In genomic region chr3:122562923-122563716, GRCh38 we compare ENCODE assay signal across 10 cellular contexts. TPM values are rescaled to one million over a fixed set of nuclear protein-coding genes. Genes with fewer than 3 reads are reported as not detected.
A peak's percentile ranks its signal among the peaks of the same experiment; 100 is the strongest.
DNase-seq lines count a peak whose midpoint lies in the region; ATAC-seq, FAIRE-seq and TF ChIP-seq lines count a peak whose summit lies in the region.
"Had no signal": no experiment of that assay in that cellular context is flagged by ENCODE, and none has a peak within 500 bp of the region (broad histone marks: within the 10 kb centered on the region; RNA-seq: fewer than 3 reads in every experiment).

No MANE protein-coding gene starts in this region.

- peak overlapping the region; percentile 99 for H3K4me3 Mint-ChIP-seq in T-helper 1 cell treated with Interleukin-12 subunit alpha and Interleukin-12 subunit beta and Interleukin-4 antibody, amounts not matched to agents 30 μg/mL and 1 μg/mL, for 36 hours
- H3K4me3 Mint-ChIP-seq in activated naive CD8-positive, alpha-beta T cell treated with anti-CD3 and anti-CD28 coated beads, Interleukin-2, amount 10 ng/mL, durations not matched to agents 7 days and 5 days: peak overlapping the region; percentile 97

- H3K36me3 Mint-ChIP-seq in T-helper 1 cell treated with Interleukin-12 subunit alpha and Interleukin-12 subunit beta and Interleukin-4 antibody, amounts not matched to agents 30 μg/mL and 1 μg/mL, for 36 hours (ENCODE audit: low read depth): peaks cover 61% of the 10 kb centered on the region
- H3K36me3 Mint-ChIP-seq in activated naive CD8-positive, alpha-beta T cell treated with anti-CD3 and anti-CD28 coated beads, Interleukin-2, amount 10 ng/mL, durations not matched to agents 7 days and 5 days: peaks cover 59% of the 10 kb centered on the region

- H3K4me1 ChIP-seq in kidney (ENCODE audit: control insufficient read depth in 1 of 2, insufficient read depth in 1 of 2, low read depth in 1 of 2, low read length in 2 of 2) (peaks cover 9 to 11% of the 10 kb centered on the region in 2 donors), testis (peaks cover 4% of the 10 kb centered on the region)

- H3K36me3 ChIP-seq in kidney (ENCODE audit: control insufficient read depth in 1 of 2, insufficient read depth in 2 of 2, low read length in 2 of 2) (peaks cover 6 to 8% of the 10 kb centered on the region in 2 donors), testis (ENCODE audit: low read depth, missing control alignments) (no peaks in the 10 kb centered on the region)

- no peaks in the 10 kb centered on the region for H3K27me3 ChIP-seq in testis

- no peaks in the 10 kb centered on the region for H3K27me3 Mint-ChIP-seq in T-helper 1 cell treated with Interleukin-12 subunit alpha and Interleukin-12 subunit beta and Interleukin-4 antibody, amounts not matched to agents 30 μg/mL and 1 μg/mL, for 36 hours (ENCODE audit: low read depth)
- no peaks in the 10 kb centered on the region for H3K27me3 Mint-ChIP-seq in activated naive CD8-positive, alpha-beta T cell treated with anti-CD3 and anti-CD28 coated beads, Interleukin-2, amount 10 ng/mL, durations not matched to agents 7 days and 5 days

- peak overlapping the region; percentile 74 to 88 for H3K9ac ChIP-seq in kidney (ENCODE audit: low read length in 2 of 2)

- no peak for ATAC-seq in activated naive CD8-positive, alpha-beta T cell treated with anti-CD3 and anti-CD28 coated beads, Interleukin-2, amount 10 ng/mL, durations not matched to agents 7 days and 5 days (ENCODE audit: low read depth)
- no peak for ATAC-seq in GM21381 (IDR thresholded peaks at IDR 0.05; ENCODE audit: unreplicated experiment)

- POLR2A ChIA-PET in activated naive CD8-positive, alpha-beta T cell treated with anti-CD3 and anti-CD28 coated beads, Interleukin-2, amount 10 ng/mL, durations not matched to agents 7 days and 5 days (lab: Charles Lee): interaction anchor here (1.0 to 5.8 kb wide), 5 partner anchors 14 to 179 kb away, joined by 3 to 160 read pairs (median 5); partner anchors contain the start of genes FAM162A, PARP14 and PARP15

- TF ChIP-seq CTCF in kidney (IDR thresholded peaks at IDR 0.05; ENCODE audit: borderline replicate concordance, extremely low read depth, insufficient read depth) (no peak), testis (IDR thresholded peaks at IDR 0.05) (no peak)

- intact Hi-C loops in kidney (cut with DNase I) (loop anchor here (5.0 kb wide), 1 partner anchor 114 kb away; no protein-coding TSS in a partner anchor), testis (cut with DNase I; ENCODE audit: low total_unique reads) (loop anchor here (5.0 kb wide), 1 partner anchor 119 kb away; the partner anchor contains the start of gene PARP14)

- H3K27ac ChIP-seq in kidney (ENCODE audit: low read depth in 2 of 2, low read length in 2 of 2) (peak overlapping the region; percentile 90 to 98), testis (peak overlapping the region; percentile 94 to 95)

- DNase-seq in T-helper 1 cell (no peak), kidney (no peak), testis (no peak), H54 (ENCODE audit: insufficient read length, low spot score) (no peak), NCI-H2029 treated with DMSO at 0.1 percent for 48 hours (lab: John Stamatoyannopoulos, UW) (no peak)
- DNase-seq in activated naive CD8-positive, alpha-beta T cell treated with anti-CD3 and anti-CD28 coated beads, Interleukin-2, amount 10 ng/mL, durations not matched to agents 7 days and 5 days: no peak
- DNase-seq: activated effector memory CD4-positive, alpha-beta T cell treated with anti-CD3 and anti-CD28 coated beads, Interleukin-2, amount 50 U/mL, for 16 hours had no signal

- H3K4me1 Mint-ChIP-seq in T-helper 1 cell treated with Interleukin-12 subunit alpha and Interleukin-12 subunit beta and Interleukin-4 antibody, amounts not matched to agents 30 μg/mL and 1 μg/mL, for 36 hours (ENCODE audit: low read depth): peaks cover 58% of the 10 kb centered on the region
- peaks cover 41% of the 10 kb centered on the region for H3K4me1 Mint-ChIP-seq in activated naive CD8-positive, alpha-beta T cell treated with anti-CD3 and anti-CD28 coated beads, Interleukin-2, amount 10 ng/mL, durations not matched to agents 7 days and 5 days

- 60% methylated on average over 5 of the region's 5 CpGs for WGBS in testis, 2 donors

- no peaks in the 10 kb centered on the region for H3K9me3 Mint-ChIP-seq in T-helper 1 cell treated with Interleukin-12 subunit alpha and Interleukin-12 subunit beta and Interleukin-4 antibody, amounts not matched to agents 30 μg/mL and 1 μg/mL, for 36 hours
- H3K9me3 Mint-ChIP-seq in activated naive CD8-positive, alpha-beta T cell treated with anti-CD3 and anti-CD28 coated beads, Interleukin-2, amount 10 ng/mL, durations not matched to agents 7 days and 5 days: no peaks in the 10 kb centered on the region

- H3K27ac Mint-ChIP-seq in T-helper 1 cell treated with Interleukin-12 subunit alpha and Interleukin-12 subunit beta and Interleukin-4 antibody, amounts not matched to agents 30 μg/mL and 1 μg/mL, for 36 hours: peak overlapping the region; percentile 98
- peak overlapping the region; percentile 100 for H3K27ac Mint-ChIP-seq in activated naive CD8-positive, alpha-beta T cell treated with anti-CD3 and anti-CD28 coated beads, Interleukin-2, amount 10 ng/mL, durations not matched to agents 7 days and 5 days

- TF ChIP-seq POLR2A in testis (IDR thresholded peaks at IDR 0.05) (no peak), H54 (IDR thresholded peaks at IDR 0.05; ENCODE audit: low read depth, low read length) (no peak)

- H3K4me3 ChIP-seq in kidney (ENCODE audit: low read length in 2 of 2) (peak overlapping the region; percentile 73 to 77), testis (peak overlapping the region; percentile 64 to 84)

- no peaks in the 10 kb centered on the region for H3K9me3 ChIP-seq in kidney (ENCODE audit: control insufficient read depth in 1 of 2, low read length in 2 of 2)
- no peaks in the 10 kb centered on the region for H3K9me3 ChIP-seq in testis

- FAIRE-seq in kidney (lab: Jason Lieb, UNC) (no peak), H54 (lab: Jason Lieb, UNC) (no peak)
- FAIRE-seq: A204.1 had no signal

RNA-seq across cellular contexts. Expression of gene PARP9, which starts 1.0 kb away (rescaled TPM):
- total RNA-seq in activated naive CD8-positive, alpha-beta T cell treated with anti-CD3 and anti-CD28 coated beads, Interleukin-2, amount 10 ng/mL, durations not matched to agents 7 days and 5 days: 100 to 1,000 TPM; 107 to 114 TPM
- total RNA-seq in kidney (54.0 TPM), testis (10 to 100 TPM; 12.8 to 13.8 TPM)
- polyA plus RNA-seq in kidney (ENCODE audit: insufficient read depth, low read depth, low replicate concordance) (27.8 TPM), testis (ENCODE audit: insufficient read depth, low read depth, low replicate concordance) (14.7 TPM)

RNA-seq across cellular contexts. Expression of gene DTX3L, which starts 1.0 kb away (rescaled TPM):
- 100 to 1,000 TPM; 116 to 117 TPM for total RNA-seq in activated naive CD8-positive, alpha-beta T cell treated with anti-CD3 and anti-CD28 coated beads, Interleukin-2, amount 10 ng/mL, durations not matched to agents 7 days and 5 days
- 58.0 TPM for total RNA-seq in kidney
- 8.4 TPM for polyA plus RNA-seq in kidney (ENCODE audit: insufficient read depth, low read depth, low replicate concordance)
- 1 to 10 TPM; 8.3 to 8.7 TPM for total RNA-seq in testis
- 8.5 TPM for polyA plus RNA-seq in testis (ENCODE audit: insufficient read depth, low read depth, low replicate concordance)

RNA-seq across cellular contexts. Expression of gene PARP15, which starts 14.3 kb away (rescaled TPM):
- total RNA-seq in activated naive CD8-positive, alpha-beta T cell treated with anti-CD3 and anti-CD28 coated beads, Interleukin-2, amount 10 ng/mL, durations not matched to agents 7 days and 5 days: 10 to 100 TPM; 49.1 to 52.8 TPM
- total RNA-seq in kidney (4.9 TPM), testis (1 to 10 TPM; 3.7 to 4.8 TPM)
- polyA plus RNA-seq in kidney (ENCODE audit: insufficient read depth, low read depth, low replicate concordance) (not detected), testis (ENCODE audit: insufficient read depth, low read depth, low replicate concordance) (1.5 TPM)

RNA-seq across cellular contexts. Expression of gene KPNA1, which starts 48.4 kb away (rescaled TPM):
- 10 to 100 TPM; 53.8 to 60.6 TPM for total RNA-seq in activated naive CD8-positive, alpha-beta T cell treated with anti-CD3 and anti-CD28 coated beads, Interleukin-2, amount 10 ng/mL, durations not matched to agents 7 days and 5 days
- total RNA-seq in kidney: 64.5 TPM
- 16.8 TPM for polyA plus RNA-seq in kidney (ENCODE audit: insufficient read depth, low read depth, low replicate concordance)
- total RNA-seq in testis: 10 to 100 TPM; 48.1 to 64.0 TPM
- 88.2 TPM for polyA plus RNA-seq in testis (ENCODE audit: insufficient read depth, low read depth, low replicate concordance)
